ENCODE assay signal across 25 cellular contexts in the genomic region with DNA sequence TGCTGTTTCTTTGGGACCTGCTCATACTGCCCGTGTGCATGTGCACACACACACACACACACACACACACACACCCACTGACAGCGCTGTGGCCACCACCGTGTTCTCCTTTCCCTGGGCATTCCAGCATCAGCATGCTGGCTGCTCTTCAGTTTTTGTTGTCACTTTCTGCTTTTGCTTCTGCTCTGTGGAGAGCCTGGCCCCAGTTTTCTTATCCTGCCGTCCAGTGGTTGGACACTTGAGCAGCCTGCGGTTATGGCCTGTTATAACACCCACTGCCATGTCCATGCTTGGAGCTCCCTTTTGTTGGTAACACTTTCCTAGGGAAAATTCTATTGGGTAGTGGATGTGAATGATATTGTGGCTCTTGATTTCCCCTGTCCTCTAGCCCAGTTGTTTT.
"Had no signal": no experiment of that assay in that cellular context is flagged by ENCODE, and none has a peak within 500 bp of the region (broad histone marks: within the 10 kb centered on the region; RNA-seq: fewer than 3 reads in every experiment).

No MANE protein-coding gene starts in this region.

- ATAC-seq: left colon; left lung; naive thymus-derived CD8-positive, alpha-beta T cell; right lobe of liver; stimulated activated effector memory CD8-positive, alpha-beta T cell treated with anti-CD3 and anti-CD28 coated beads, Interleukin-12 subunit alpha, Interleukin-12 subunit beta, amount 100 ng/mL, for 72 hours had no signal

- H3K9me3 Mint-ChIP-seq: immature natural killer cell; mesothelial cell of epicardium; naive thymus-derived CD8-positive, alpha-beta T cell; nephron; neural crest cell; stimulated activated effector memory CD8-positive, alpha-beta T cell treated with anti-CD3 and anti-CD28 coated beads, Interleukin-12 subunit alpha, Interleukin-12 subunit beta, amount 100 ng/mL, for 72 hours; stimulated activated naive CD8-positive, alpha-beta T cell treated with anti-CD3 and anti-CD28 coated beads, Interleukin-15, Interleukin-2, amounts not matched to agents 100 ng/mL and 50 ng/mL, for 24 hours; type B pancreatic cell had no signal

- H3K36me3 ChIP-seq: left lung, neutrophil, right lobe of liver, tibial nerve, uterus had no signal

- H3K4me3 ChIP-seq: left lung, lung, psoas muscle, right lobe of liver, skin epidermis, tibial nerve, uterus had no signal

- H3K4me1 Mint-ChIP-seq: immature natural killer cell; stimulated activated effector memory CD8-positive, alpha-beta T cell treated with anti-CD3 and anti-CD28 coated beads, Interleukin-12 subunit alpha, Interleukin-12 subunit beta, amount 100 ng/mL, for 72 hours had no signal

- H2AFZ ChIP-seq: parathyroid adenoma had no signal

- H3K27ac Mint-ChIP-seq: immature natural killer cell; mesothelial cell of epicardium; naive thymus-derived CD8-positive, alpha-beta T cell; stimulated activated effector memory CD8-positive, alpha-beta T cell treated with anti-CD3 and anti-CD28 coated beads, Interleukin-12 subunit alpha, Interleukin-12 subunit beta, amount 100 ng/mL, for 72 hours; stimulated activated naive CD8-positive, alpha-beta T cell treated with anti-CD3 and anti-CD28 coated beads, Interleukin-15, Interleukin-2, amounts not matched to agents 100 ng/mL and 50 ng/mL, for 24 hours; type B pancreatic cell had no signal

- H3K27me3 ChIP-seq: left lung, right lobe of liver, tibial nerve, uterus had no signal

- H3K4me1 ChIP-seq: left lung, parathyroid adenoma, psoas muscle, right lobe of liver, tibial nerve, uterus had no signal

- H3K4me3 Mint-ChIP-seq: immature natural killer cell; mesothelial cell of epicardium; naive thymus-derived CD8-positive, alpha-beta T cell; nephron; neural crest cell; stimulated activated effector memory CD8-positive, alpha-beta T cell treated with anti-CD3 and anti-CD28 coated beads, Interleukin-12 subunit alpha, Interleukin-12 subunit beta, amount 100 ng/mL, for 72 hours; stimulated activated naive CD8-positive, alpha-beta T cell treated with anti-CD3 and anti-CD28 coated beads, Interleukin-15, Interleukin-2, amounts not matched to agents 100 ng/mL and 50 ng/mL, for 24 hours; type B pancreatic cell had no signal

- DNase-seq: hypothalamus; immature natural killer cell; left colon; left lung; mesendoderm; naive thymus-derived CD8-positive, alpha-beta T cell; occipital lobe; psoas muscle; right lobe of liver; stimulated activated CD4-positive, alpha-beta T cell treated with anti-CD3 and anti-CD28 coated beads, Interleukin-4, amount 100 ng/mL, for 24 hours; stimulated activated naive CD4-positive, alpha-beta T cell; uterus had no signal

- H3K9ac ChIP-seq: parathyroid adenoma had no signal

- H3K9me3 ChIP-seq: left lung, neutrophil, psoas muscle, right lobe of liver, tibial nerve, uterus had no signal

- H3K27ac ChIP-seq: left lung, neutrophil, parathyroid adenoma, psoas muscle, right lobe of liver, skin epidermis, tibial nerve, uterus had no signal

- H3K79me2 ChIP-seq: parathyroid adenoma had no signal

- H3K36me3 Mint-ChIP-seq: immature natural killer cell; mesothelial cell of epicardium; naive thymus-derived CD8-positive, alpha-beta T cell; stimulated activated effector memory CD8-positive, alpha-beta T cell treated with anti-CD3 and anti-CD28 coated beads, Interleukin-12 subunit alpha, Interleukin-12 subunit beta, amount 100 ng/mL, for 72 hours; type B pancreatic cell had no signal

- FAIRE-seq: islet of Langerhans, kidney had no signal
